In genomic region chr11:62682518-62682917, GRCh38 we compare ENCODE assay signal across 35 cellular contexts. TPM values are rescaled to one million over a fixed set of nuclear protein-coding genes. Genes with fewer than 3 reads are reported as not detected.
"Had no signal": no experiment of that assay in that cellular context is flagged by ENCODE, and none has a peak within 500 bp of the region (broad histone marks: within the 10 kb centered on the region; RNA-seq: fewer than 3 reads in every experiment).

No MANE protein-coding gene starts in this region.

- H3K27ac Mint-ChIP-seq: activated B cell treated with CpG ODN at 0.5 μM for 24 hours; activated CD4-positive, alpha-beta memory T cell treated with anti-CD3 and anti-CD28 coated beads for 36 hours; activated naive CD4-positive, alpha-beta T cell treated with anti-CD3 and anti-CD28 coated beads for 36 hours; activated naive CD4-positive, alpha-beta T cell treated with anti-CD3 and anti-CD28 coated beads, Interleukin-2, amount 50 U/mL, for 72 hours; activated T-helper 1 cell treated with anti-CD3 and anti-CD28 coated beads, Interleukin-12 subunit alpha, Interleukin-12 subunit beta, Interleukin-2, Interleukin-4 antibody, amounts not matched to agents 30 ng/mL and 10 ng/mL and 1 ng/mL, durations not matched to agents 14 hours and 24 hours and 36 hours; brain; T-helper 17 cell had no signal

- H3K27ac ChIP-seq: adrenal gland, Peyer's patch, SJSA1 had no signal

- H3K9ac ChIP-seq: SK-N-SH had no signal

- FAIRE-seq: astrocyte, bronchial epithelial cell had no signal

- ATAC-seq: activated naive CD4-positive, alpha-beta T cell treated with anti-CD3 and anti-CD28 coated beads, Interleukin-2, amount 50 U/mL, for 72 hours; activated T-cell treated with anti-CD3 and anti-CD28 coated beads, Interleukin-2, amount 50 U/mL, for 4 hours; PC-3; T-helper 17 cell had no signal

- H3K4me3 Mint-ChIP-seq: activated B cell treated with CpG ODN at 0.5 μM for 24 hours; activated CD4-positive, alpha-beta memory T cell treated with anti-CD3 and anti-CD28 coated beads for 36 hours; activated naive CD4-positive, alpha-beta T cell treated with anti-CD3 and anti-CD28 coated beads for 36 hours; activated T-cell treated with anti-CD3 and anti-CD28 coated beads, Interleukin-2, amount 50 U/mL, for 4 hours; activated T-helper 1 cell treated with anti-CD3 and anti-CD28 coated beads, Interleukin-12 subunit alpha, Interleukin-12 subunit beta, Interleukin-2, Interleukin-4 antibody, amounts not matched to agents 30 ng/mL and 10 ng/mL and 1 ng/mL, durations not matched to agents 14 hours and 24 hours and 36 hours; brain; T-helper 17 cell had no signal

- H3K4me2 ChIP-seq: SK-N-SH had no signal

- H3K27me3 Mint-ChIP-seq: T-helper 17 cell had no signal

- H3K27me3 ChIP-seq: adrenal gland, Peyer's patch, SJSA1 had no signal

- H3K9me3 Mint-ChIP-seq: activated B cell treated with CpG ODN at 0.5 μM for 24 hours; activated CD4-positive, alpha-beta memory T cell treated with anti-CD3 and anti-CD28 coated beads for 36 hours; activated naive CD4-positive, alpha-beta T cell treated with anti-CD3 and anti-CD28 coated beads for 36 hours; activated naive CD4-positive, alpha-beta T cell treated with anti-CD3 and anti-CD28 coated beads, Interleukin-2, amount 50 U/mL, for 72 hours; activated T-cell treated with anti-CD3 and anti-CD28 coated beads, Interleukin-2, amount 50 U/mL, for 4 hours; activated T-helper 1 cell treated with anti-CD3 and anti-CD28 coated beads, Interleukin-12 subunit alpha, Interleukin-12 subunit beta, Interleukin-2, Interleukin-4 antibody, amounts not matched to agents 30 ng/mL and 10 ng/mL and 1 ng/mL, durations not matched to agents 14 hours and 24 hours and 36 hours; brain had no signal

- H3K9me3 ChIP-seq: adrenal gland, Peyer's patch, SJSA1, SK-N-SH had no signal

- DNase-seq: activated B cell treated with CpG ODN at 0.5 μM for 24 hours; activated CD4-positive, alpha-beta memory T cell treated with anti-CD3 and anti-CD28 coated beads for 36 hours; activated CD4-positive, alpha-beta T cell treated with anti-CD3 and anti-CD28 coated beads for 4 hours; activated CD4-positive, alpha-beta T cell treated with anti-CD3 and anti-CD28 coated beads, Interleukin-2, amount 50 U/mL, for 1 hour; activated CD4-positive, CD25-positive, alpha-beta regulatory T cell treated with anti-CD3 and anti-CD28 coated beads, Interleukin-2, amount 50 U/mL, for 72 hours; activated CD8-positive, alpha-beta memory T cell treated with anti-CD3 and anti-CD28 coated beads, Interleukin-2, amount 50 U/mL, for 4 hours; activated gamma-delta T cell treated with Interleukin-2 at 50 U/mL for 16 hours; activated naive CD4-positive, alpha-beta T cell treated with anti-CD3 and anti-CD28 coated beads for 36 hours; activated T-cell treated with anti-CD3 and anti-CD28 coated beads for 4 hours; activated T-cell treated with anti-CD3 and anti-CD28 coated beads, Interleukin-2, amount 50 U/mL, for 4 hours; adrenal gland; caudate nucleus; cerebellar nuclear complex; NCI-H1048; NCI-H1105 treated with DMSO at 0.1 percent for 48 hours; NCI-H1436; NCI-H1694 treated with DMSO at 0.1 percent for 48 hours; NCI-H2029; NCI-H446; NCI-H510A treated with DMSO at 0.1 percent for 48 hours; NCI-H526 treated with DMSO at 0.1 percent for 48 hours; NCI-H82; NK-92 treated with Interleukin-12 subunit alpha and Interleukin-12 subunit beta, amount 100 ng/mL, for 24 hours; PC-3; Peyer's patch; RPMI8226; SHP77 treated with DMSO at 0.1 percent for 48 hours; SK-N-SH; T-helper 17 cell had no signal

- H3K4me3 ChIP-seq: adrenal gland, Peyer's patch, SJSA1 had no signal

RNA-seq across cellular contexts. Expression of gene LRRN4CL, which starts 6.8 kb away (rescaled TPM):
- total RNA-seq: T-helper 17 cell had no signal
